In the genomic region with DNA sequence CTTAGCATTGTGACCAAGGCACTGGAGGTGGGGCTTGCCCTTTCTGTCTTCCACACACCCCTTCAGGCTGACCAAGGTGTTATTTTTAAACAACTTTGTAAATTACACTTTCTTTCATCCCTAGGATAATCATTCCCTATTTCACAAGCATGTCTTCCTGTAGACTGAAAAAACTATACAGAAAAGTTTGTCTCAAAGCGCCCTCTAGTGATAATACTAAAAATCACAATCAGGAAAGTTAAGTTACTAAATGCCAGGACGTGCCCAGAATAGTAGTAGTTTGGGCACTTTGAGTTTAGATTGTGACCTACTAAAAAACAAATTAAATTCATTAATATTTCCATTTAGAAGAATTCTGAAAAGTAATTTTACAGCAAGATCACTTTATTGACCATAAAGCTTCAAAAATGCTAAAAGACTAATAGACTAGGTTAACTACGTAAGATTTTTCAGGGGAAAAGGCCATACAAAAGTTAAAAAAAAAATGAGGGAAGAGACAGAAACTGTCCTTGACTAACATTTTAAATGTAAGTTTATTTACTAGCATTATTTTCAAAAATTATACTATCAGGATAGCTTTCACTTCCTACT, we compare ENCODE assay signal across 8 cellular contexts.
DNase-seq lines count a peak whose midpoint lies in the region; ATAC-seq and TF ChIP-seq lines count a peak whose summit lies in the region.

No MANE protein-coding gene starts in this region.

- H3K4me1 ChIP-seq in mesendoderm (ENCODE audit: control insufficient read depth, low read depth, low read length) = no peaks in the 10 kb centered on the region

- no peak overlapping the region for H3K56ac ChIP-seq in mesendoderm (ENCODE audit: low read length)

- no peaks in the 10 kb centered on the region for H3K79me1 ChIP-seq in mesendoderm (ENCODE audit: low read length)

- no peak overlapping the region for H3K23ac ChIP-seq in mesendoderm (ENCODE audit: low read length)

- POLR2A ChIA-PET in AG04449 (lab: Yijun Ruan, JAX) = no interaction called here

- H2BK5ac ChIP-seq in mesendoderm (ENCODE audit: low read length) = no peak overlapping the region

- no peak for DNase-seq in AG04449 (ENCODE audit: low read depth, low spot score)
- peak; percentile 46 for DNase-seq in GM13976 (ENCODE audit: low spot score)
- peak; percentile 63 for DNase-seq in NCI-H748 (lab: John Stamatoyannopoulos, UW; ENCODE audit: unreplicated experiment)
- peak; percentile 71 for DNase-seq in choroid plexus epithelial cell (ENCODE audit: low read depth)
- peak; percentile 59 for DNase-seq in mesendoderm
- DNase-seq in activated T-helper 2 cell treated with anti-CD3 and anti-CD28 coated beads, Interferon-gamma antibody, Interleukin-2, Interleukin-4, amounts not matched to agents 10 μg/mL and 5 μg/mL and 100 μg/mL, durations not matched to agents 14 hours and 24 hours and 36 hours (ENCODE audit: low spot score) = no peak
- no peak for DNase-seq in NK-92 (lab: John Stamatoyannopoulos, UW; ENCODE audit: unreplicated experiment)

- H3K27ac Mint-ChIP-seq in activated T-helper 2 cell treated with anti-CD3 and anti-CD28 coated beads, Interferon-gamma antibody, Interleukin-2, Interleukin-4, amounts not matched to agents 10 μg/mL and 5 μg/mL and 100 μg/mL, durations not matched to agents 14 hours and 24 hours and 36 hours = no peak overlapping the region

- no peak overlapping the region for H4K5ac ChIP-seq in mesendoderm (ENCODE audit: low read length)

- in situ Hi-C loops in GM13976 (cut with MboI; ENCODE audit: low sequenced_read_pairs, unreplicated experiment) = no loop called here

- no peaks in the 10 kb centered on the region for H3K36me3 Mint-ChIP-seq in activated T-helper 2 cell treated with anti-CD3 and anti-CD28 coated beads, Interferon-gamma antibody, Interleukin-2, Interleukin-4, amounts not matched to agents 10 μg/mL and 5 μg/mL and 100 μg/mL, durations not matched to agents 14 hours and 24 hours and 36 hours (ENCODE audit: low read depth)

- TF ChIP-seq CTCF in AG04449 (IDR thresholded peaks at IDR 0.05; ENCODE audit: insufficient read depth, low read length, missing control alignments) (peak; percentile 20), GM13976 (IDR thresholded peaks at IDR 0.05; ENCODE audit: borderline replicate concordance, control extremely low read depth, extremely low read depth, insufficient read depth, missing control alignments) (peak; percentile 23), choroid plexus epithelial cell (conservative IDR thresholded peaks at IDR 0.05; ENCODE audit: low read depth, low read length) (peak; percentile 54)

- ATAC-seq in HG03159 (IDR thresholded peaks at IDR 0.05; ENCODE audit: unreplicated experiment) = no peak

- peaks cover 10% of the 10 kb centered on the region for H3K9me3 Mint-ChIP-seq in activated T-helper 2 cell treated with anti-CD3 and anti-CD28 coated beads, Interferon-gamma antibody, Interleukin-2, Interleukin-4, amounts not matched to agents 10 μg/mL and 5 μg/mL and 100 μg/mL, durations not matched to agents 14 hours and 24 hours and 36 hours

- no peak overlapping the region for H2BK15ac ChIP-seq in mesendoderm (replicated peaks; ENCODE audit: low read depth)

- peaks cover 21% of the 10 kb centered on the region for H3K27me3 Mint-ChIP-seq in activated T-helper 2 cell treated with anti-CD3 and anti-CD28 coated beads, Interferon-gamma antibody, Interleukin-2, Interleukin-4, amounts not matched to agents 10 μg/mL and 5 μg/mL and 100 μg/mL, durations not matched to agents 14 hours and 24 hours and 36 hours (ENCODE audit: low read depth)

- no peaks in the 10 kb centered on the region for H3K27me3 ChIP-seq in mesendoderm (ENCODE audit: insufficient read depth, low read length, poor library complexity)

- H3K18ac ChIP-seq in mesendoderm (ENCODE audit: low read length) = no peak overlapping the region

- H3K4me1 Mint-ChIP-seq in activated T-helper 2 cell treated with anti-CD3 and anti-CD28 coated beads, Interferon-gamma antibody, Interleukin-2, Interleukin-4, amounts not matched to agents 10 μg/mL and 5 μg/mL and 100 μg/mL, durations not matched to agents 14 hours and 24 hours and 36 hours (ENCODE audit: low read depth) = peaks cover 3% of the 10 kb centered on the region

- H3K36me3 ChIP-seq in mesendoderm (ENCODE audit: control insufficient read depth, insufficient read depth, low read length) = no peaks in the 10 kb centered on the region

- no peak overlapping the region for H3K4me3 Mint-ChIP-seq in activated T-helper 2 cell treated with anti-CD3 and anti-CD28 coated beads, Interferon-gamma antibody, Interleukin-2, Interleukin-4, amounts not matched to agents 10 μg/mL and 5 μg/mL and 100 μg/mL, durations not matched to agents 14 hours and 24 hours and 36 hours (ENCODE audit: low read depth)

- H3K79me2 ChIP-seq in mesendoderm (ENCODE audit: control insufficient read depth, insufficient read depth, low read length) = no peaks in the 10 kb centered on the region

- H2AK5ac ChIP-seq in mesendoderm (ENCODE audit: low read length) = no peak overlapping the region

- no peak overlapping the region for H3K4ac ChIP-seq in mesendoderm (ENCODE audit: low read depth, low read length)

- H3K27ac ChIP-seq in mesendoderm (ENCODE audit: low read depth, low read length) = no peak overlapping the region

- no peak overlapping the region for H3K9ac ChIP-seq in mesendoderm (ENCODE audit: low read length)

- no peak overlapping the region for H2BK120ac ChIP-seq in mesendoderm (ENCODE audit: low read depth, low read length)

- H3K4me3 ChIP-seq in AG04449 (ENCODE audit: low read depth, low read length) = no peak overlapping the region
- H3K4me3 ChIP-seq in choroid plexus epithelial cell (ENCODE audit: low read depth, low read length) = no peak overlapping the region
- H3K4me3 ChIP-seq in mesendoderm (ENCODE audit: low read length) = no peak overlapping the region

- no peak overlapping the region for H3K4me2 ChIP-seq in mesendoderm (ENCODE audit: low read length)

- H4K8ac ChIP-seq in mesendoderm (ENCODE audit: low read depth, low read length) = no peak overlapping the region

- whole genome bisulfite sequencing in mesendoderm (ENCODE audit: extremely low coverage, insufficient coverage, low lambda C conversion rate) = no CpG with 5 or more reads among the region's 3 CpGs

- CTCF ChIA-PET in AG04449 (lab: Yijun Ruan, JAX) = interaction anchor here (1.0 to 1.2 kb wide), 2 partner anchors 11 to 17 kb away, joined by 3 read pairs; no protein-coding TSS in a partner anchor

- intact Hi-C loops in activated T-helper 2 cell treated with anti-CD3 and anti-CD28 coated beads, Interferon-gamma antibody, Interleukin-2, Interleukin-4, amounts not matched to agents 10 μg/mL and 5 μg/mL and 100 μg/mL, durations not matched to agents 14 hours and 24 hours and 36 hours (cut with micrococcal nuclease) = no loop called here

Comparison
In these comparisons a context has a peak if more than half of its experiments do, and no peak if none do; other contexts are left out.
1. DNase-seq: peak in GM13976 (single experiment), NCI-H748 (single experiment), choroid plexus epithelial cell (single experiment) and mesendoderm (single experiment); none in AG04449 (single experiment), activated T-helper 2 cell treated with anti-CD3 and anti-CD28 coated beads, Interferon-gamma antibody, Interleukin-2, Interleukin-4, amounts not matched to agents 10 μg/mL and 5 μg/mL and 100 μg/mL, durations not matched to agents 14 hours and 24 hours and 36 hours (single experiment) and NK-92 (single experiment).
2. Peak in every context shown above with its lines, with median percentiles within 50 percentile points of each other: CTCF ChIP-seq.